12 cellular contexts compared by ENCODE assay signal in the genomic region with DNA sequence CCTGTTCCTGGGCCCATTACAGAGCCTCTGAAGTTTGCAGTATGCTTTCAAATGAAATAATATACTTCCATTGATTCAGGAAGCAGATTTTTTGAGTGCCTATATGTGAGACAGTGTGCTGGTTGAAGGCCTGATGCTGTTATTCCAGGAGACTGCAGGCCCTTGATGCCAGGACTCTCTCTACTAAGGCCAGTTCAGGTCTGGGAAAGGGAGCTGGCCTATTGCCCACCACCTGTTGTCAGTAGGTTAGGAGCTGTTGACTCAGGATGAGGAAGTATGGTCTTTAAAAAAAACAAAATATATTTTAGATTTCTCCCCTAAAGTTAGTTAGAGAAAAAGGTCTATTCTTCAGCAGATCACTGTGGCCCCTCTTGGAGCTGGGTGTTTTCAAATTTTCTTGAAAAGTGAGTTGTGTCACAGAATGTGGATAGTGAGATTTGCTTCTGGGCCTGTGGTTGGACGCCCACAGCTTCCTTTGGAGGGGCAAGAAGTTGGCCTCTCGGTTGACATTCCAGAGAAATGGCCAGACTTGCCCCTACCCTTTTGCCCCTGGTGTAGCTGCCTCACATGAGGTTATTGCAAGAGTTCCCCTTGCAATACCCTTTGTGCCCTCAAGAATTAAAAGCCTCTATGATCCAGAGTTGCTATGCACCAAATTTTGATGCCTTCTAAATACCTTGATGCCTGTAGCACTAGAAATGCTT. TPM values are rescaled to one million over a fixed set of nuclear protein-coding genes. Genes with fewer than 3 reads are reported as not detected.
DNase-seq lines count a peak whose midpoint lies in the region; ATAC-seq and TF ChIP-seq lines count a peak whose summit lies in the region.
"Had no signal": no experiment of that assay in that cellular context is flagged by ENCODE, and none has a peak within 500 bp of the region (broad histone marks: within the 10 kb centered on the region; RNA-seq: fewer than 3 reads in every experiment).

No MANE protein-coding gene starts in this region.

- H3K9me3 ChIP-seq in mesenchymal stem cell (ENCODE audit: control insufficient read depth, low read length) (no peaks in the 10 kb centered on the region), upper lobe of right lung (no peaks in the 10 kb centered on the region)
- H3K9me3 ChIP-seq: vagina had no signal

- H3K23ac ChIP-seq in mesenchymal stem cell (ENCODE audit: low read length in 2 of 2): no peak overlapping the region

- H3K9me3 Mint-ChIP-seq in stimulated activated naive CD8-positive, alpha-beta T cell treated with anti-CD3 and anti-CD28 coated beads, Interleukin-15, Interleukin-2, amounts not matched to agents 100 ng/mL and 50 ng/mL, for 24 hours: no peaks in the 10 kb centered on the region
- H3K9me3 Mint-ChIP-seq in activated CD4-positive, alpha-beta memory T cell treated with anti-CD3 and anti-CD28 coated beads, Interleukin-2, amount 10 ng/mL, durations not matched to agents 7 days and 5 days: no peaks in the 10 kb centered on the region

- no peak for DNase-seq in stimulated activated naive CD8-positive, alpha-beta T cell treated with anti-CD3 and anti-CD28 coated beads, Interleukin-15, Interleukin-2, amounts not matched to agents 100 U/mL and 50 U/mL, for 24 hours
- no peak for DNase-seq in activated CD4-positive, alpha-beta memory T cell treated with anti-CD3 and anti-CD28 coated beads, Interleukin-2, amount 10 ng/mL, durations not matched to agents 7 days and 5 days
- DNase-seq in mesenchymal stem cell (no peak), upper lobe of right lung (no peak), GM19238 (ENCODE audit: insufficient read length, low spot score) (no peak)
- DNase-seq: DND-41, NCI-H345 had no signal

- H3K9ac ChIP-seq in mesenchymal stem cell (ENCODE audit: low read length): no peak overlapping the region

- no peak for ATAC-seq in stimulated activated naive CD8-positive, alpha-beta T cell treated with anti-CD3 and anti-CD28 coated beads, Interleukin-15, Interleukin-2, amounts not matched to agents 100 U/mL and 50 U/mL, for 24 hours
- ATAC-seq in upper lobe of right lung (no peak), GM21381 (IDR thresholded peaks at IDR 0.05; ENCODE audit: unreplicated experiment) (no peak), HG03565 (IDR thresholded peaks at IDR 0.05; ENCODE audit: unreplicated experiment) (no peak)
- ATAC-seq: SK-N-SH treated with all-trans-retinoic acid at 6 μM for 48 hours had no signal

- no peak overlapping the region for H3K4ac ChIP-seq in mesenchymal stem cell (ENCODE audit: low read depth in 1 of 2, low read length in 2 of 2)

- 88% methylated on average over 2 of the region's 2 CpGs for WGBS in mesenchymal stem cell

- H2BK15ac ChIP-seq in mesenchymal stem cell (ENCODE audit: low read depth, poor library complexity, severe bottlenecking): no peak overlapping the region

- H3K27me3 Mint-ChIP-seq in stimulated activated naive CD8-positive, alpha-beta T cell treated with anti-CD3 and anti-CD28 coated beads, Interleukin-15, Interleukin-2, amounts not matched to agents 100 ng/mL and 50 ng/mL, for 24 hours: no peaks in the 10 kb centered on the region
- H3K27me3 Mint-ChIP-seq in activated CD4-positive, alpha-beta memory T cell treated with anti-CD3 and anti-CD28 coated beads, Interleukin-2, amount 10 ng/mL, durations not matched to agents 7 days and 5 days: no peaks in the 10 kb centered on the region

- H3K36me3 ChIP-seq in mesenchymal stem cell (ENCODE audit: control insufficient read depth in 1 of 2, insufficient read depth in 2 of 2, low read depth in 1 of 2, low read length in 2 of 2): peaks cover 5 to 30% of the 10 kb centered on the region in 2 experiments
- peaks cover 53% of the 10 kb centered on the region for H3K36me3 ChIP-seq in upper lobe of right lung

- H4K91ac ChIP-seq in mesenchymal stem cell (ENCODE audit: low read length): no peak overlapping the region

- H3K79me1 ChIP-seq in mesenchymal stem cell (replicated peaks; ENCODE audit: low read length, poor library complexity, severe bottlenecking): peaks cover 4% of the 10 kb centered on the region

- no peak overlapping the region for H2BK5ac ChIP-seq in mesenchymal stem cell (ENCODE audit: low read depth, low read length, poor library complexity, severe bottlenecking)

- H3K18ac ChIP-seq in mesenchymal stem cell (ENCODE audit: low read depth in 1 of 2, low read length in 2 of 2): no peak overlapping the region

- POLR2A ChIA-PET in activated CD4-positive, alpha-beta memory T cell treated with anti-CD3 and anti-CD28 coated beads, Interleukin-2, amount 10 ng/mL, durations not matched to agents 7 days and 5 days (lab: Charles Lee): interaction anchor here (1.0 to 1.8 kb wide), 3 partner anchors 9 to 48 kb away, joined by 3 to 5 read pairs (median 3); no protein-coding TSS in a partner anchor

- peaks cover 3% of the 10 kb centered on the region for H3K4me1 ChIP-seq in mesenchymal stem cell (ENCODE audit: control insufficient read depth, insufficient read depth, low read depth, low read length)
- H3K4me1 ChIP-seq in upper lobe of right lung: peaks cover 25% of the 10 kb centered on the region
- H3K4me1 ChIP-seq: vagina had no signal

- H2AK5ac ChIP-seq in mesenchymal stem cell (ENCODE audit: low read length, severe bottlenecking): no peak overlapping the region

- H3K4me2 ChIP-seq in mesenchymal stem cell (ENCODE audit: low read length, poor library complexity, severe bottlenecking): no peak overlapping the region

- no peak overlapping the region for H2AFZ ChIP-seq in mesenchymal stem cell (ENCODE audit: low read depth, low read length)

- no peak for TF ChIP-seq CTCF in upper lobe of right lung (IDR thresholded peaks at IDR 0.05)

- no peaks in the 10 kb centered on the region for H3K27me3 ChIP-seq in mesenchymal stem cell (ENCODE audit: control insufficient read depth in 1 of 2, insufficient read depth in 1 of 2, low read length in 2 of 2)
- H3K27me3 ChIP-seq in upper lobe of right lung: no peaks in the 10 kb centered on the region
- H3K27me3 ChIP-seq: vagina had no signal

- peak overlapping the region in 1 of 2 experiments; percentile 71 for H2BK12ac ChIP-seq in mesenchymal stem cell (ENCODE audit: low read length in 2 of 2)

- intact Hi-C loops in upper lobe of right lung (cut with DNase I): no loop called here

- CTCF ChIA-PET in activated CD4-positive, alpha-beta memory T cell treated with anti-CD3 and anti-CD28 coated beads, Interleukin-2, amount 10 ng/mL, durations not matched to agents 7 days and 5 days (lab: Charles Lee): interaction anchor here (0.8 to 1.2 kb wide), 6 partner anchors 9 to 187 kb away, joined by 3 to 7 read pairs (median 4); no protein-coding TSS in a partner anchor

- peak overlapping the region; percentile 66 for H4K8ac ChIP-seq in mesenchymal stem cell (ENCODE audit: low read length)

- H3K4me3 Mint-ChIP-seq in stimulated activated naive CD8-positive, alpha-beta T cell treated with anti-CD3 and anti-CD28 coated beads, Interleukin-15, Interleukin-2, amounts not matched to agents 100 ng/mL and 50 ng/mL, for 24 hours: peak overlapping the region; percentile 59
- H3K4me3 Mint-ChIP-seq in activated CD4-positive, alpha-beta memory T cell treated with anti-CD3 and anti-CD28 coated beads, Interleukin-2, amount 10 ng/mL, durations not matched to agents 7 days and 5 days: no peak overlapping the region

- peaks cover 50% of the 10 kb centered on the region for H3K4me1 Mint-ChIP-seq in stimulated activated naive CD8-positive, alpha-beta T cell treated with anti-CD3 and anti-CD28 coated beads, Interleukin-15, Interleukin-2, amounts not matched to agents 100 ng/mL and 50 ng/mL, for 24 hours (ENCODE audit: low read depth)
- peaks cover 33% of the 10 kb centered on the region for H3K4me1 Mint-ChIP-seq in activated CD4-positive, alpha-beta memory T cell treated with anti-CD3 and anti-CD28 coated beads, Interleukin-2, amount 10 ng/mL, durations not matched to agents 7 days and 5 days

- H3K14ac ChIP-seq in mesenchymal stem cell (ENCODE audit: low read length in 2 of 2): no peak overlapping the region

- H2BK120ac ChIP-seq in mesenchymal stem cell (ENCODE audit: low read depth, low read length): no peak overlapping the region

- H3K27ac ChIP-seq in mesenchymal stem cell (ENCODE audit: low read length, poor library complexity, severe bottlenecking) (no peak overlapping the region), upper lobe of right lung (peak overlapping the region; percentile 11)
- H3K27ac ChIP-seq: vagina had no signal

- H3K36me3 Mint-ChIP-seq in stimulated activated naive CD8-positive, alpha-beta T cell treated with anti-CD3 and anti-CD28 coated beads, Interleukin-15, Interleukin-2, amounts not matched to agents 100 ng/mL and 50 ng/mL, for 24 hours (ENCODE audit: low read depth): peaks cover 32% of the 10 kb centered on the region
- H3K36me3 Mint-ChIP-seq in activated CD4-positive, alpha-beta memory T cell treated with anti-CD3 and anti-CD28 coated beads, Interleukin-2, amount 10 ng/mL, durations not matched to agents 7 days and 5 days (ENCODE audit: low read depth): peaks cover 42% of the 10 kb centered on the region

- peak overlapping the region; percentile 87 for H3K27ac Mint-ChIP-seq in stimulated activated naive CD8-positive, alpha-beta T cell treated with anti-CD3 and anti-CD28 coated beads, Interleukin-15, Interleukin-2, amounts not matched to agents 100 ng/mL and 50 ng/mL, for 24 hours
- peak overlapping the region; percentile 64 for H3K27ac Mint-ChIP-seq in activated CD4-positive, alpha-beta memory T cell treated with anti-CD3 and anti-CD28 coated beads, Interleukin-2, amount 10 ng/mL, durations not matched to agents 7 days and 5 days

- H3K4me3 ChIP-seq in mesenchymal stem cell (ENCODE audit: insufficient read depth in 1 of 2, low read depth in 1 of 2, low read length in 2 of 2) (no peak overlapping the region), upper lobe of right lung (no peak overlapping the region)
- H3K4me3 ChIP-seq: vagina had no signal

RNA-seq across cellular contexts. Expression of a gene that starts 7.9 kb away (rescaled TPM):
- total RNA-seq in activated CD4-positive, alpha-beta memory T cell treated with anti-CD3 and anti-CD28 coated beads, Interleukin-2, amount 10 ng/mL, durations not matched to agents 7 days and 5 days: not detected
- polyA plus RNA-seq in mesenchymal stem cell (2013, experiment 1 of 2): 0.04 TPM
- polyA plus RNA-seq in mesenchymal stem cell (2013, experiment 2 of 2): 0.03 TPM
- 61.0 TPM for total RNA-seq in upper lobe of right lung

RNA-seq across cellular contexts. Expression of a gene that starts 17.2 kb away (rescaled TPM):
- total RNA-seq in activated CD4-positive, alpha-beta memory T cell treated with anti-CD3 and anti-CD28 coated beads, Interleukin-2, amount 10 ng/mL, durations not matched to agents 7 days and 5 days: 1 to 10 TPM; 7.4 to 7.5 TPM
- polyA plus RNA-seq in mesenchymal stem cell (2013, experiment 1 of 2): 26.1 TPM
- 25.9 TPM for polyA plus RNA-seq in mesenchymal stem cell (2013, experiment 2 of 2)
- total RNA-seq in upper lobe of right lung: 30.4 TPM

RNA-seq across cellular contexts. Expression of a gene that starts 36.3 kb away (rescaled TPM):
- 10 to 100 TPM; 66.7 to 68.9 TPM for total RNA-seq in activated CD4-positive, alpha-beta memory T cell treated with anti-CD3 and anti-CD28 coated beads, Interleukin-2, amount 10 ng/mL, durations not matched to agents 7 days and 5 days
- polyA plus RNA-seq in mesenchymal stem cell (2013, experiment 1 of 2): 27.0 TPM
- 34.1 TPM for polyA plus RNA-seq in mesenchymal stem cell (2013, experiment 2 of 2)
- 61.9 TPM for total RNA-seq in upper lobe of right lung

Comparison
In these comparisons a context has a peak if more than half of its experiments do, and no peak if none do; other contexts are left out.
1. RNA of a gene that starts 7.9 kb away (total RNA-seq): 61.0 TPM in upper lobe of right lung (single experiment); not detected in activated CD4-positive, alpha-beta memory T cell treated with anti-CD3 and anti-CD28 coated beads, Interleukin-2, amount 10 ng/mL, durations not matched to agents 7 days and 5 days; every median in the first group is over 10 times any median in the second.